9 cellular contexts compared by ENCODE assay signal in genomic region chr10:5293691-5294550, GRCh38.
DNase-seq lines count a peak whose midpoint lies in the region; ATAC-seq and TF ChIP-seq lines count a peak whose summit lies in the region.
"Had no signal": no experiment of that assay in that cellular context is flagged by ENCODE, and none has a peak within 500 bp of the region (broad histone marks: within the 10 kb centered on the region; RNA-seq: fewer than 3 reads in every experiment).

No MANE protein-coding gene starts in this region.

- H3K27me3 Mint-ChIP-seq in immature natural killer cell (ENCODE audit: low read depth in 3 of 3) = peaks cover 7 to 11% (median 8%) of the 10 kb centered on the region in 3 donors

- no peaks in the 10 kb centered on the region for H3K27me3 ChIP-seq in adrenal gland

- no peaks in the 10 kb centered on the region for H3K36me3 ChIP-seq in adrenal gland (replicated peaks in 1 of 2)

- no peaks in the 10 kb centered on the region for H3K9me3 ChIP-seq in adrenal gland (replicated peaks in 1 of 3)

- peak overlapping the region; percentile 84 to 94 (median 93) for H3K4me3 Mint-ChIP-seq in immature natural killer cell

- 53 to 61% (median 54%) methylated on average over 11 to 15 of the region's 15 CpGs for WGBS in adrenal gland, 4 donors

- DNase-seq in DMS53 treated with DMSO at 0.1 percent for 48 hours (lab: John Stamatoyannopoulos, UW; ENCODE audit: unreplicated experiment) = peak; percentile 60
- peak; percentile 25 to 62 (median 35) for DNase-seq in adrenal gland
- DNase-seq in immature natural killer cell = peak; percentile 41 to 56 (median 46)
- peak in 2 of 3 experiments; percentile 55 to 62 for DNase-seq in stimulated activated CD4-positive, alpha-beta T cell treated with anti-CD3 and anti-CD28 coated beads, TNF-alpha, amount 100 ng/mL, for 4 hours (ENCODE audit: low read depth in 3 of 3)
- no peak for DNase-seq in coronary artery (ENCODE audit: low spot score)

- H3K27ac Mint-ChIP-seq in immature natural killer cell = peak overlapping the region; percentile 96 to 99 (median 98)

- no peak for TF ChIP-seq POLR2A in adrenal gland (IDR thresholded peaks at IDR 0.05)

- no peaks in the 10 kb centered on the region for H3K4me1 ChIP-seq in adrenal gland (replicated peaks in 1 of 2)

- H3K4me3 ChIP-seq in adrenal gland = no peak overlapping the region
- H3K4me3 ChIP-seq in coronary artery = no peak overlapping the region
- H3K4me3 ChIP-seq: SK-N-MC had no signal

- H3K27ac ChIP-seq in adrenal gland (no peak overlapping the region), coronary artery (no peak overlapping the region)
- H3K27ac ChIP-seq: SK-N-MC had no signal

- H3K36me3 Mint-ChIP-seq in immature natural killer cell = peaks cover 4 to 24% (median 13%) of the 10 kb centered on the region in 3 donors

- TF ChIP-seq CTCF in adrenal gland (IDR thresholded peaks at IDR 0.05) = peak in 3 of 6 experiments; percentile 13 to 35 (median 20)
- TF ChIP-seq CTCF in coronary artery (IDR thresholded peaks at IDR 0.05) = no peak

- peaks cover 97% of the 10 kb centered on the region in 2 donors for H3K4me1 Mint-ChIP-seq in immature natural killer cell

- H3K9me3 Mint-ChIP-seq in immature natural killer cell = peaks cover 0 to 3% (median under 1%) of the 10 kb centered on the region in 6 donors

- intact Hi-C loops in adrenal gland (cut with DNase I) = no loop called here

- ATAC-seq in HG03432 (IDR thresholded peaks at IDR 0.05; ENCODE audit: unreplicated experiment) = peak; percentile 50
- peak; percentile 89 for ATAC-seq in SK-N-SH treated with all-trans-retinoic acid at 6 μM for 48 hours
- no peak for ATAC-seq in GM21786 (IDR thresholded peaks at IDR 0.05; ENCODE audit: unreplicated experiment)

TF ChIP-seq in SK-N-SH treated with all-trans-retinoic acid at 6 μM for 48 hours, 23 proteins besides CTCF, POLR2A, EP300 and RAD21:
- TF ChIP-seq ZNF8 (CRISPR knock-in tag; IDR thresholded peaks at IDR 0.05) = no peak
- TF ChIP-seq ZFP30 (CRISPR knock-in tag; IDR thresholded peaks at IDR 0.05) = no peak
- no peak for TF ChIP-seq GLIS3 (CRISPR knock-in tag; IDR thresholded peaks at IDR 0.05)
- no peak for TF ChIP-seq ZC3H10 (CRISPR knock-in tag; IDR thresholded peaks at IDR 0.05)
- no peak for TF ChIP-seq SNAI2 (CRISPR knock-in tag; IDR thresholded peaks at IDR 0.05)
- no peak for TF ChIP-seq ZNF70 (CRISPR knock-in tag; IDR thresholded peaks at IDR 0.05)
- no peak for TF ChIP-seq PATZ1 (CRISPR knock-in tag; IDR thresholded peaks at IDR 0.05; ENCODE audit: borderline replicate concordance)
- TF ChIP-seq RARB (CRISPR knock-in tag; IDR thresholded peaks at IDR 0.05) = no peak
- no peak for TF ChIP-seq OSR1 (CRISPR knock-in tag; IDR thresholded peaks at IDR 0.05)
- no peak for TF ChIP-seq CREB5 (CRISPR knock-in tag; IDR thresholded peaks at IDR 0.05; ENCODE audit: low read depth)
- TF ChIP-seq ZNF565 (CRISPR knock-in tag; conservative IDR thresholded peaks at IDR 0.05; ENCODE audit: low read depth) = no peak
- no peak for TF ChIP-seq ESRRG (CRISPR knock-in tag; IDR thresholded peaks at IDR 0.05)
- TF ChIP-seq TOX (CRISPR knock-in tag; IDR thresholded peaks at IDR 0.05; ENCODE audit: borderline replicate concordance) = no peak
- TF ChIP-seq CSRNP3 (CRISPR knock-in tag; IDR thresholded peaks at IDR 0.05) = no peak
- no peak for TF ChIP-seq ISL1 (CRISPR knock-in tag; IDR thresholded peaks at IDR 0.05)
